ENCODE assay signal across 1 cellular context in genomic region chr15:64685230-64685886, GRCh38.
A peak's percentile ranks its signal among the peaks of the same experiment; 100 is the strongest.
TF ChIP-seq lines count a peak whose summit lies in the region.

No MANE protein-coding gene starts in this region.

TF ChIP-seq in WTC11, 78 proteins besides CTCF, POLR2A, EP300 and RAD21 (continued from another document and continues in another):
- TF ChIP-seq FOXP4 (CRISPR knock-in tag; IDR thresholded peaks at IDR 0.05) = no peak
- no peak for TF ChIP-seq ATF3 (CRISPR knock-in tag; conservative IDR thresholded peaks at IDR 0.05)
- TF ChIP-seq HMGA2 (CRISPR knock-in tag; IDR thresholded peaks at IDR 0.05) = no peak
- TF ChIP-seq FOXP1 (CRISPR knock-in tag; IDR thresholded peaks at IDR 0.05; ENCODE audit: borderline replicate concordance) = no peak
- TF ChIP-seq USF1 (CRISPR knock-in tag; IDR thresholded peaks at IDR 0.05) = no peak
- no peak for TF ChIP-seq ZSCAN18 (CRISPR knock-in tag; IDR thresholded peaks at IDR 0.05)
- TF ChIP-seq JAZF1 (CRISPR knock-in tag; IDR thresholded peaks at IDR 0.05) = no peak
- no peak for TF ChIP-seq PRDM15 (CRISPR knock-in tag; IDR thresholded peaks at IDR 0.05)
- TF ChIP-seq ZMAT4 (CRISPR knock-in tag; IDR thresholded peaks at IDR 0.05) = peak; percentile 51; the same call in 1 of the 2 replicates
- TF ChIP-seq ZBTB21 (CRISPR knock-in tag; IDR thresholded peaks at IDR 0.05; ENCODE audit: borderline replicate concordance) = no peak
- TF ChIP-seq E2F4 (CRISPR knock-in tag; IDR thresholded peaks at IDR 0.05; ENCODE audit: borderline replicate concordance, low read depth) = no peak
- TF ChIP-seq ZNF232 (CRISPR knock-in tag; IDR thresholded peaks at IDR 0.05) = no peak
- 0 out of 2 replicates have a peak, but pooled peaks have one; percentile 30 for TF ChIP-seq ZNF425 (CRISPR knock-in tag; conservative IDR thresholded peaks at IDR 0.05)
- no peak for TF ChIP-seq ELF4 (CRISPR knock-in tag; IDR thresholded peaks at IDR 0.05; ENCODE audit: low read depth)
- no peak for TF ChIP-seq ESRRA (CRISPR knock-in tag; IDR thresholded peaks at IDR 0.05; ENCODE audit: borderline replicate concordance)
- no peak for TF ChIP-seq ZNF317 (CRISPR knock-in tag; IDR thresholded peaks at IDR 0.05; ENCODE audit: borderline replicate concordance, low read depth)
- TF ChIP-seq ZNF219 (CRISPR knock-in tag; IDR thresholded peaks at IDR 0.05; ENCODE audit: borderline replicate concordance) = no peak
- TF ChIP-seq SP1 (CRISPR knock-in tag; conservative IDR thresholded peaks at IDR 0.05) = 0 out of 2 replicates have a peak, but pooled peaks have one; percentile 0
- TF ChIP-seq GRHL2 (CRISPR knock-in tag; IDR thresholded peaks at IDR 0.05; ENCODE audit: insufficient replicate concordance, severe bottlenecking) = no peak
- no peak for TF ChIP-seq ATF2 (CRISPR knock-in tag; IDR thresholded peaks at IDR 0.05; ENCODE audit: borderline replicate concordance, low read depth)
- no peak for TF ChIP-seq CDX4 (CRISPR knock-in tag; IDR thresholded peaks at IDR 0.05; ENCODE audit: borderline replicate concordance)
- no peak for TF ChIP-seq ZNF532 (CRISPR knock-in tag; IDR thresholded peaks at IDR 0.05; ENCODE audit: borderline replicate concordance)
- TF ChIP-seq ZNF263 (CRISPR knock-in tag; IDR thresholded peaks at IDR 0.05; ENCODE audit: low read depth) = no peak
- no peak for TF ChIP-seq SOX15 (CRISPR knock-in tag; IDR thresholded peaks at IDR 0.05)
- TF ChIP-seq AR (CRISPR knock-in tag; IDR thresholded peaks at IDR 0.05) = peak; percentile 48; the same call in 1 of the 2 replicates
- TF ChIP-seq USF2 (CRISPR knock-in tag; IDR thresholded peaks at IDR 0.05) = no peak
- TF ChIP-seq CBFB (CRISPR knock-in tag; IDR thresholded peaks at IDR 0.05; ENCODE audit: low read depth) = no peak
- no peak for TF ChIP-seq TEAD1 (CRISPR knock-in tag; IDR thresholded peaks at IDR 0.05)
